Comparison of ENCODE assay signal across 11 cellular contexts in the genomic region with DNA sequence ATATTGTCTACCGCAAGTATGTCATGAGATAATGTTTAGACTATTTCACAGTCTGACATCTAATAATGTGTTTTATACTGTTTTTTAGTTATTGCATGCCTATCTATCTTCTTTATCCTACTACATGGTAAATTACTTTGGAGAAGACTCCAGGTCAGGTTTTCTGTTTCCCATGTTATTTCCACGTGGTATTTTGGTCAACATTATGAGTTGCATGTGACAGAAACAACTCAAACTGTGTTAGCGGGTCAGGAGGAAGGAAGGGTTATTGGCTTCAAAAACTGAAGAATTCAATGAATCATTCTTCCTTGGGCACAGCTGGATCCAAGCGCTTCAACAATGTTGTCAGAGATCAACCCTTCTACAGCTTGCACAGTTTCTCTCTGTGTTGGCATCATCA.
"Had no signal": no experiment of that assay in that cellular context is flagged by ENCODE, and none has a peak within 500 bp of the region (broad histone marks: within the 10 kb centered on the region; RNA-seq: fewer than 3 reads in every experiment).

No MANE protein-coding gene starts in this region.

- H3K4me1 ChIP-seq: HAP-1 had no signal

- H3K4me3 ChIP-seq: GM23248, GM23338, HAP-1 had no signal

- H3K27ac ChIP-seq: GM23248 had no signal

- ATAC-seq: GM23338, HCT116 had no signal

- H3K36me3 ChIP-seq: HAP-1 had no signal

- H3K4me2 ChIP-seq: GM23338 had no signal

- H3K9me3 ChIP-seq: HAP-1 had no signal

- H3K9ac ChIP-seq: GM23248 had no signal

- H2AFZ ChIP-seq: GM23248, GM23338 had no signal

- DNase-seq: GM23248, GOT3, H7, H9, HCEC 1CT, HFFc6 had no signal

- FAIRE-seq: H1, H54 had no signal
